In genomic region chr5:135577421-135577820, GRCh38 we compare ENCODE assay signal across 1 cellular context.
TF ChIP-seq lines count a peak whose summit lies in the region.

No MANE protein-coding gene starts in this region.

TF ChIP-seq in GM12891, 5 proteins besides CTCF, POLR2A, EP300 and RAD21:
- TF ChIP-seq TAF1 (IDR thresholded peaks at IDR 0.05; ENCODE audit: low read depth, low read length): no peak
- no peak for TF ChIP-seq SPI1 (IDR thresholded peaks at IDR 0.05; ENCODE audit: low read depth, low read length)
- TF ChIP-seq PAX5 (IDR thresholded peaks at IDR 0.05; ENCODE audit: insufficient read depth, low read length, severe bottlenecking): no peak
- TF ChIP-seq POU2F2 (IDR thresholded peaks at IDR 0.05; ENCODE audit: low read depth, low read length): no peak
- no peak for TF ChIP-seq POLR2AphosphoS5 (IDR thresholded peaks at IDR 0.05; ENCODE audit: low read depth, low read length)
